ENCODE assay signal across 36 cellular contexts in the genomic region with DNA sequence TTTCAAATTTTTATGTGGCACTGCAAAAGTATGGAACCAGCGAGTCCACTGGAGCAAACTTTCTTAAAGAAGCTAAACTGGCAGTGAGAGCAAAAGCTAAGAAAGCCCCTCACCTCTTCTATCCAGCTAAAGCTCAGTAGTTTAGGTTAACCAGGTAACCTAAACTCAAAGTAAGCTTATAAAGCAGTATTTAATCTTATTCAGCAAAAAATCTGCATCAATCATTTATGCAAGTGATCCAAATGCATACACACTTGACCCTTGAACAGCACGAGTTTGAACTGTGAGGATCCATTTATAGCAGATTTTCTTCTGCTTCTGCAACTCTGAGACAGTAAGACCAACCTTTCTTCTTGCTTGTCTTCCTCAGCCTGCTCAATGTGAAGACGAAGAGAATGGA.
A peak's percentile ranks its signal among the peaks of the same experiment; 100 is the strongest.
DNase-seq lines count a peak whose midpoint lies in the region; ATAC-seq, FAIRE-seq and TF ChIP-seq lines count a peak whose summit lies in the region.
"Had no signal": no experiment of that assay in that cellular context is flagged by ENCODE, and none has a peak within 500 bp of the region (broad histone marks: within the 10 kb centered on the region; RNA-seq: fewer than 3 reads in every experiment).

No MANE protein-coding gene starts in this region.

- TF ChIP-seq CTCF in HepG2 (CRISPR knock-in tag; IDR thresholded peaks at IDR 0.05) = no peak
- no peak for TF ChIP-seq CTCF in right lobe of liver (IDR thresholded peaks at IDR 0.05)
- TF ChIP-seq CTCF in A549 (IDR thresholded peaks at IDR 0.05) = no peak
- TF ChIP-seq CTCF in K562 (IDR thresholded peaks at IDR 0.05 in 2 of 3, conservative IDR thresholded peaks at IDR 0.05 in 1 of 3; ENCODE audit: insufficient read depth in 2 of 3, low read depth in 1 of 3, low read length in 3 of 3) = no peak
- TF ChIP-seq CTCF in WTC11 (IDR thresholded peaks at IDR 0.05) = no peak

- H3K4me2 ChIP-seq in HepG2 (ENCODE audit: low read depth, low read length) = no peak overlapping the region
- no peak overlapping the region for H3K4me2 ChIP-seq in A549
- no peak overlapping the region for H3K4me2 ChIP-seq in K562 (ENCODE audit: insufficient read depth, low read length)
- H3K4me2 ChIP-seq: BLaER1; BLaER1 treated with 17β-estradiol and CSF1 and Interleukin-3, amounts not matched to agents 10 nM and 100 nM had no signal

- no peaks in the 10 kb centered on the region for H4K20me1 ChIP-seq in HepG2 (ENCODE audit: insufficient read depth, low read length)
- no peaks in the 10 kb centered on the region for H4K20me1 ChIP-seq in K562 (replicated peaks; ENCODE audit: control insufficient read depth, insufficient read depth, low read length)
- H4K20me1 ChIP-seq: BLaER1; BLaER1 treated with 17β-estradiol and CSF1 and Interleukin-3, amounts not matched to agents 10 nM and 100 nM had no signal

- H3K4me3 ChIP-seq in HepG2 (replicated peaks in 1 of 3; ENCODE audit: insufficient read depth in 1 of 3, low read depth in 2 of 3, low read length in 3 of 3) (no peak overlapping the region), right lobe of liver (no peak overlapping the region), A549 (no peak overlapping the region), K562 (no peak overlapping the region)
- H3K4me3 ChIP-seq: BLaER1; BLaER1 treated with 17β-estradiol and CSF1 and Interleukin-3, amounts not matched to agents 10 nM and 100 nM had no signal

- no peak for DNase-seq in HepG2 (ENCODE audit: low spot score)
- DNase-seq in right lobe of liver = no peak
- no peak for DNase-seq in A549 (ENCODE audit: low read depth in 1 of 2, low spot score in 1 of 2)
- no peak for DNase-seq in H54 (ENCODE audit: insufficient read length, low spot score)
- DNase-seq in K562 (ENCODE audit: extremely low read depth in 1 of 4, low spot score in 3 of 4) = no peak
- no peak for DNase-seq in AG08396 (ENCODE audit: low spot score)
- no peak for DNase-seq in WTC11 (ENCODE audit: low spot score)
- DNase-seq: 8988T; ACHN; AML-193; BE2C; C1 segment of cervical spinal cord; Caco-2; Calu3; CD4-positive, alpha-beta memory T cell; CD4-positive, alpha-beta T cell; CD4-positive, CD25-positive, alpha-beta regulatory T cell; CD8-positive, alpha-beta memory T cell; CD8-positive, alpha-beta T cell; COR-L47; DMS 273 treated with DMSO at 0.1 percent for 48 hours; DMS153; DMS53; DMS79; DMS79 treated with DMSO at 0.1 percent for 48 hours; DND-41; EL had no signal

- POLR2A ChIA-PET in HepG2 (lab: Yijun Ruan, JAX) = no interaction called here
- POLR2A ChIA-PET in A549 (lab: Yijun Ruan, JAX) = no interaction called here
- POLR2A ChIA-PET in K562 (lab: Yijun Ruan, JAX) = no interaction called here
- POLR2A ChIA-PET in WTC11 (lab: Charles Lee) = no interaction called here

- H3K9ac ChIP-seq in HepG2 (ENCODE audit: insufficient read depth, low read depth, low read length) (no peak overlapping the region), K562 (ENCODE audit: insufficient read depth in 1 of 2, low read depth in 2 of 2, low read length in 2 of 2) (no peak overlapping the region)
- H3K9ac ChIP-seq: BLaER1; BLaER1 treated with 17β-estradiol and CSF1 and Interleukin-3, amounts not matched to agents 10 nM and 100 nM had no signal

- peaks cover 15% of the 10 kb centered on the region for H3K9me3 ChIP-seq in HepG2 (ENCODE audit: low read length)
- no peaks in the 10 kb centered on the region for H3K9me3 ChIP-seq in right lobe of liver
- no peaks in the 10 kb centered on the region for H3K9me3 ChIP-seq in A549
- H3K9me3 ChIP-seq in K562 (replicated peaks; ENCODE audit: control insufficient read depth, insufficient read depth, low read depth, low read length) = no peaks in the 10 kb centered on the region
- H3K9me3 ChIP-seq: BE2C, Caco-2 had no signal

- no peaks in the 10 kb centered on the region for H3K9me1 ChIP-seq in K562 (ENCODE audit: control insufficient read depth, insufficient read depth, low read length)

- no peaks in the 10 kb centered on the region for H3K4me1 ChIP-seq in HepG2 (ENCODE audit: insufficient read depth, low read length)
- H3K4me1 ChIP-seq in right lobe of liver = no peaks in the 10 kb centered on the region
- no peaks in the 10 kb centered on the region for H3K4me1 ChIP-seq in A549
- no peaks in the 10 kb centered on the region for H3K4me1 ChIP-seq in K562 (replicated peaks in 1 of 2; ENCODE audit: control insufficient read depth in 2 of 2, insufficient read depth in 2 of 2, low read length in 2 of 2)
- H3K4me1 ChIP-seq: BE2C; BLaER1; BLaER1 treated with 17β-estradiol and CSF1 and Interleukin-3, amounts not matched to agents 10 nM and 100 nM; Caco-2 had no signal

- H3K36me3 ChIP-seq in HepG2 (replicated peaks in 1 of 2; ENCODE audit: control insufficient read depth in 1 of 2, insufficient read depth in 2 of 2, low read length in 2 of 2) = no peaks in the 10 kb centered on the region
- no peaks in the 10 kb centered on the region for H3K36me3 ChIP-seq in right lobe of liver
- H3K36me3 ChIP-seq in K562 (ENCODE audit: control insufficient read depth, insufficient read depth, low read length) = no peaks in the 10 kb centered on the region
- H3K36me3 ChIP-seq: BE2C; BLaER1; BLaER1 treated with 17β-estradiol and CSF1 and Interleukin-3, amounts not matched to agents 10 nM and 100 nM had no signal

- ATAC-seq in HepG2 (no peak), right lobe of liver (no peak), A549 (no peak), K562 (no peak), HG02798 (IDR thresholded peaks at IDR 0.05; ENCODE audit: poor library complexity, unreplicated experiment) (no peak), WTC11 (no peak)
- ATAC-seq: CD8-positive, alpha-beta T cell had no signal

- H3K27ac ChIP-seq in HepG2 (ENCODE audit: extremely low read length, insufficient read depth, low read length) (no peak overlapping the region), right lobe of liver (no peak overlapping the region), A549 (no peak overlapping the region), K562 (ENCODE audit: extremely low read depth, low read depth, low read length) (no peak overlapping the region)
- H3K27ac ChIP-seq: 22Rv1; BLaER1; BLaER1 treated with 17β-estradiol and CSF1 and Interleukin-3, amounts not matched to agents 10 nM and 100 nM; C4-2B had no signal

- H3K4me3 Mint-ChIP-seq in WTC11 = no peak overlapping the region
- H3K4me3 Mint-ChIP-seq: B cell; CD14-positive monocyte; CD4-positive, alpha-beta memory T cell; CD4-positive, alpha-beta T cell; CD4-positive, CD25-positive, alpha-beta regulatory T cell; CD8-positive, alpha-beta memory T cell; CD8-positive, alpha-beta T cell had no signal

- TF ChIP-seq POLR2A in HepG2 (IDR thresholded peaks at IDR 0.05; ENCODE audit: insufficient read depth in 1 of 2, low read depth in 2 of 2, low read length in 2 of 2) = no peak
- TF ChIP-seq POLR2A in right lobe of liver (IDR thresholded peaks at IDR 0.05) = no peak
- no peak for TF ChIP-seq POLR2A in A549 (IDR thresholded peaks at IDR 0.05; ENCODE audit: low read length)
- TF ChIP-seq POLR2A in H54 (IDR thresholded peaks at IDR 0.05; ENCODE audit: low read depth, low read length) = no peak
- TF ChIP-seq POLR2A in K562 (conservative IDR thresholded peaks at IDR 0.05) = no peak

- no peaks in the 10 kb centered on the region for H3K79me2 ChIP-seq in HepG2 (ENCODE audit: insufficient read depth, low read length)
- no peaks in the 10 kb centered on the region for H3K79me2 ChIP-seq in K562 (ENCODE audit: control insufficient read depth, insufficient read depth, low read length)

- in situ Hi-C loops in HepG2 (cut with HindIII; ENCODE audit: extremely low pct_ligation_motif_present, low pct_unique_long_range_greater_than_20kb) (no loop called here), K562 (cut with MboI) (no loop called here)

- peaks cover 10% of the 10 kb centered on the region for H3K36me3 Mint-ChIP-seq in WTC11
- H3K36me3 Mint-ChIP-seq: CD14-positive monocyte; CD4-positive, alpha-beta memory T cell; CD4-positive, CD25-positive, alpha-beta regulatory T cell; CD8-positive, alpha-beta memory T cell; CD8-positive, alpha-beta T cell had no signal

- intact Hi-C loops in HepG2 (cut with micrococcal nuclease; ENCODE audit: unreplicated experiment) (no loop called here), right lobe of liver (cut with DNase I) (no loop called here), K562 (cut with micrococcal nuclease) (no loop called here)

- no peaks in the 10 kb centered on the region for H3K27me3 Mint-ChIP-seq in WTC11 (ENCODE audit: low read depth)
- H3K27me3 Mint-ChIP-seq: B cell; CD4-positive, alpha-beta memory T cell; CD4-positive, alpha-beta T cell; CD4-positive, CD25-positive, alpha-beta regulatory T cell; CD8-positive, alpha-beta memory T cell had no signal

- H2AFZ ChIP-seq in HepG2 (ENCODE audit: low read length) = no peak overlapping the region
- H2AFZ ChIP-seq in K562 (ENCODE audit: low read depth, low read length) = no peak overlapping the region

- H3K4me1 Mint-ChIP-seq in WTC11 = no peaks in the 10 kb centered on the region
- H3K4me1 Mint-ChIP-seq: B cell; CD14-positive monocyte; CD4-positive, alpha-beta memory T cell; CD4-positive, CD25-positive, alpha-beta regulatory T cell; CD8-positive, alpha-beta memory T cell had no signal

- H3K27me3 ChIP-seq in HepG2 (ENCODE audit: control insufficient read depth in 1 of 2, insufficient read depth in 2 of 2, low read length in 2 of 2) (no peaks in the 10 kb centered on the region), right lobe of liver (no peaks in the 10 kb centered on the region), K562 (ENCODE audit: control insufficient read depth in 2 of 2, insufficient read depth in 2 of 2, low read length in 2 of 2) (no peaks in the 10 kb centered on the region)
- H3K27me3 ChIP-seq: BE2C; BLaER1; BLaER1 treated with 17β-estradiol and CSF1 and Interleukin-3, amounts not matched to agents 10 nM and 100 nM had no signal

- peaks cover 17% of the 10 kb centered on the region for H3K9me3 Mint-ChIP-seq in WTC11

- WGBS in HepG2 (ENCODE audit: low lambda C conversion rate) = 1% methylated on average over 3 of the region's 3 CpGs
- 49% methylated on average over 3 of the region's 3 CpGs for WGBS in right lobe of liver (ENCODE audit: insufficient coverage, low coverage, low lambda C conversion rate, missing lambda C conversion rate)
- 18% methylated on average over 3 of the region's 3 CpGs for WGBS in A549 (ENCODE audit: missing lambda C conversion rate)
- 5% methylated on average over 3 of the region's 3 CpGs for WGBS in K562 (ENCODE audit: insufficient coverage, low coverage, missing lambda C conversion rate)

- BruUV-seq in HepG2 (replicated peaks; lab: Mats Ljungman, UMichigan) = no TSS peak
- BruUV-seq in K562 (replicated peaks; lab: Mats Ljungman, UMichigan) = no TSS peak

- no peak for FAIRE-seq in HepG2 (lab: Jason Lieb, UNC)
- FAIRE-seq in A549 (lab: Jason Lieb, UNC) = no peak
- peak; percentile 27 for FAIRE-seq in H54 (lab: Jason Lieb, UNC)
- FAIRE-seq in K562 (lab: Jason Lieb, UNC) = no peak
- FAIRE-seq: A204.1, D721Med had no signal

- no peak overlapping the region for H3K27ac Mint-ChIP-seq in WTC11
- H3K27ac Mint-ChIP-seq: B cell; CD14-positive monocyte; CD4-positive, alpha-beta memory T cell; CD4-positive, alpha-beta T cell; CD4-positive, CD25-positive, alpha-beta regulatory T cell; CD8-positive, alpha-beta memory T cell; CD8-positive, alpha-beta T cell had no signal

- TF ChIP-seq RAD21 in HepG2 (CRISPR knock-in tag; IDR thresholded peaks at IDR 0.05) (no peak), A549 (conservative IDR thresholded peaks at IDR 0.05 in 1 of 2, IDR thresholded peaks at IDR 0.05 in 1 of 2) (no peak), K562 (CRISPR knock-in tag; conservative IDR thresholded peaks at IDR 0.05 in 1 of 2, IDR thresholded peaks at IDR 0.05 in 1 of 2) (no peak)

- TF ChIP-seq EP300 in HepG2 (IDR thresholded peaks at IDR 0.05; ENCODE audit: low read depth in 2 of 2, low read length in 2 of 2) (no peak), HepG2 (CRISPR knock-in tag; IDR thresholded peaks at IDR 0.05; ENCODE audit: borderline replicate concordance) (no peak), A549 (IDR thresholded peaks at IDR 0.05) (no peak), K562 (IDR thresholded peaks at IDR 0.05; ENCODE audit: low read length) (no peak)

- CTCF ChIA-PET in HepG2 (lab: Yijun Ruan, JAX; ENCODE audit: low intra/inter-chr PET ratio, low total read pairs) (no interaction called here), A549 (lab: Yijun Ruan, JAX) (no interaction called here), K562 (lab: Yijun Ruan, JAX; ENCODE audit: low intra/inter-chr PET ratio) (no interaction called here), WTC11 (lab: Charles Lee) (interaction anchor here (0.6 kb wide), 1 partner anchor 637 kb away, joined by 3 read pairs; no protein-coding TSS in a partner anchor)
